ENCODE assay signal across 17 cellular contexts in the genomic region with DNA sequence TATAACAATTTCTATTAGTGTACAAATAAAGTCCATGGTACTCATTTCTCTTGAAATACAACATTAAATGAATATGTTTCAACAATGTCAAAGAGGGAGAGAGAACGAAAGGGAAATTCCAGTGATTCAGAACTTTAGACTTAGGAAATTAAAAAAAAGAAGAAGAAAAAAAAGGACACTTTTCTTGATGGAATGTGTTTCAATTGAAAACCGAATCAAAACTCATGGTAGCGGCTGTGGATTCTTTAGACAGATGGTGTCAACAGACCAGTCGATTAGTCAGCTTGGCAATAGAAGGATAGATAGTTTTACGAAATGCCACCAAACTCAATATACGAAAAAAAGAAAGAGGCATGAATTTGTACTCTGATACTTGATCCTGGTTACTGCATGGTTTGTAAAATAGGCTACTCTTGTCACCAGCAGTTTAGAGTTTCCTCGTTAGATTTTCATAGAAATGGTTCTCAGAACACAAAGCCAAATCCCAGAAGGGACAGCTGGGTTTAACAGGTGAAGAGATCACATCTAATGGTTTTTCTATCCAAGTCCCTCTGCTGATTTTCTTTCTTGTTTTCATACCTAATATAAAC.
DNase-seq lines count a peak whose midpoint lies in the region; ATAC-seq and TF ChIP-seq lines count a peak whose summit lies in the region.
"Had no signal": no experiment of that assay in that cellular context is flagged by ENCODE, and none has a peak within 500 bp of the region (broad histone marks: within the 10 kb centered on the region; RNA-seq: fewer than 3 reads in every experiment).

No MANE protein-coding gene starts in this region.

- H3F3A ChIP-seq in GM23248 (ENCODE audit: insufficient read depth) = peaks cover 17% of the 10 kb centered on the region; the same call in 1 of the 2 replicates

- H3K27ac ChIP-seq in ACC112 (ENCODE audit: low read depth, low read length) (peak overlapping the region; percentile 86), GM23248 (peak overlapping the region; percentile 71), coronary artery (no peak overlapping the region)
- H3K27ac ChIP-seq: BLaER1 had no signal

- TF ChIP-seq CTCF in coronary artery (IDR thresholded peaks at IDR 0.05) = no peak

- WGBS in GM23248 (ENCODE audit: low coverage in 1 of 2, low lambda C conversion rate in 2 of 2, missing lambda C conversion rate in 2 of 2), 2 experiments = 2 to 4% methylated on average over 7 of the region's 7 CpGs

- H2AFZ ChIP-seq in ACC112 (ENCODE audit: low read length, unreplicated experiment) = peak overlapping the region; percentile 73
- H2AFZ ChIP-seq in GM23248 = peak overlapping the region; percentile 60

- no peaks in the 10 kb centered on the region for H3K36me3 ChIP-seq in ACC112 (ENCODE audit: insufficient read depth, low read length)
- H3K36me3 ChIP-seq in GM23248 (ENCODE audit: low read depth) = no peaks in the 10 kb centered on the region
- H3K36me3 ChIP-seq in adipocyte (ENCODE audit: control insufficient read depth, insufficient read depth, low read length, severe bottlenecking) = no peaks in the 10 kb centered on the region

- in situ Hi-C loops in GM23248 (cut with MboI) = no loop called here

- peak overlapping the region; percentile 74 for H3K4me3 ChIP-seq in ACC112 (ENCODE audit: low read depth, low read length)
- peak overlapping the region; percentile 70 for H3K4me3 ChIP-seq in GM23248
- H3K4me3 ChIP-seq in adipocyte (ENCODE audit: low read length) = peak overlapping the region; percentile 76
- no peak overlapping the region for H3K4me3 ChIP-seq in coronary artery
- H3K4me3 ChIP-seq: BLaER1 had no signal

- H3K79me2 ChIP-seq in ACC112 (ENCODE audit: control insufficient read depth, insufficient read depth, low read length, unreplicated experiment) (peaks cover 25% of the 10 kb centered on the region), GM23248 (ENCODE audit: insufficient read depth) (peaks cover 54% of the 10 kb centered on the region)

- peaks cover 43% of the 10 kb centered on the region for H3K4me1 ChIP-seq in ACC112 (ENCODE audit: control insufficient read depth, insufficient read depth, low read length, unreplicated experiment)
- peaks cover 60% of the 10 kb centered on the region for H3K4me1 ChIP-seq in GM23248 (ENCODE audit: insufficient read depth)
- peaks cover 27% of the 10 kb centered on the region for H3K4me1 ChIP-seq in adipocyte (ENCODE audit: control insufficient read depth, insufficient read depth, low read length)

- H3K27me3 ChIP-seq in ACC112 (ENCODE audit: insufficient read depth, low read length) (no peaks in the 10 kb centered on the region), GM23248 (replicated peaks; ENCODE audit: insufficient read depth) (no peaks in the 10 kb centered on the region), adipocyte (replicated peaks; ENCODE audit: control insufficient read depth, insufficient read depth, low read length) (no peaks in the 10 kb centered on the region)
- H3K27me3 ChIP-seq: BLaER1 had no signal

- H3K9me2 ChIP-seq in GM23248 (ENCODE audit: insufficient read depth) = no peaks in the 10 kb centered on the region

- H3K9ac ChIP-seq in GM23248 (peak overlapping the region; percentile 63), adipocyte (ENCODE audit: low read length) (peak overlapping the region; percentile 46)
- H3K9ac ChIP-seq: BLaER1 had no signal

- ATAC-seq in HG02610 (IDR thresholded peaks at IDR 0.05; ENCODE audit: unreplicated experiment) (no peak), HG03520 (IDR thresholded peaks at IDR 0.05; ENCODE audit: unreplicated experiment) (no peak)
- ATAC-seq: left ventricle myocardium superior; stimulated activated memory B cell treated with anti-CD40 and anti-IgM and Interleukin-4, amounts not matched to agents 10 μg/mL and 1 μg/mL and 100 μg/mL, for 72 hours had no signal

- DNase-seq in GM23248 (peak; percentile 72), adipocyte (ENCODE audit: low read depth) (peak; percentile 75), kidney tubule cell (ENCODE audit: low spot score) (peak; percentile 18), NCI-H2081 treated with DMSO at 0.1 percent for 48 hours (lab: John Stamatoyannopoulos, UW) (no peak), coronary artery (ENCODE audit: low spot score) (no peak)
- DNase-seq: activated naive CD4-positive, alpha-beta T cell treated with anti-CD3 and anti-CD28 coated beads, Interleukin-2, amount 50 U/mL, for 16 hours; GDM1; Karpas-422; left ventricle myocardium superior; occipital lobe; stimulated activated CD4-positive, alpha-beta T cell treated with anti-CD3 and anti-CD28 coated beads, Interleukin-2, amount 100 ng/mL, for 48 hours; T1000 had no signal

- no peaks in the 10 kb centered on the region for H4K20me1 ChIP-seq in GM23248 (ENCODE audit: insufficient read depth)

- H3K9me3 ChIP-seq in GM23248 (ENCODE audit: low read depth) (no peaks in the 10 kb centered on the region), adipocyte (ENCODE audit: control insufficient read depth, low read length) (no peaks in the 10 kb centered on the region)

- H3K4me2 ChIP-seq in GM23248 (ENCODE audit: unreplicated experiment) = peak overlapping the region; percentile 96
- H3K4me2 ChIP-seq: BLaER1 had no signal

Comparison
In these comparisons a context has a peak if more than half of its experiments do, and no peak if none do; other contexts are left out.
1. H3K27ac ChIP-seq: peak in ACC112 (single experiment) and GM23248 (single experiment); none in coronary artery (0 of 2).
2. DNase-seq: peak in GM23248 (single experiment), adipocyte (single experiment) and kidney tubule cell (single experiment); none in NCI-H2081 treated with DMSO at 0.1 percent for 48 hours (single experiment) and coronary artery (single experiment).